ENCODE assay signal across 11 cellular contexts in genomic region chr14:71692496-71692895, GRCh38.
DNase-seq lines count a peak whose midpoint lies in the region.
"Had no signal": no experiment of that assay in that cellular context is flagged by ENCODE, and none has a peak within 500 bp of the region (broad histone marks: within the 10 kb centered on the region; RNA-seq: fewer than 3 reads in every experiment).

No MANE protein-coding gene starts in this region.

- DNase-seq in COLO829 (ENCODE audit: low spot score) = peak; percentile 59
- DNase-seq in NCI-H69 (lab: John Stamatoyannopoulos, UW) = peak; percentile 56
- DNase-seq in fibroblast of gingiva (ENCODE audit: low read depth) = peak; percentile 33
- peak; percentile 15 for DNase-seq in occipital lobe (lab: John Stamatoyannopoulos, UW)
- no peak for DNase-seq in dedifferentiated amniotic fluid mesenchymal stem cell (ENCODE audit: extremely low spot score)
- no peak for DNase-seq in NCI-H1436 treated with DMSO at 0.1 percent for 48 hours (lab: John Stamatoyannopoulos, UW)
- DNase-seq in activated gamma-delta T cell treated with Interleukin-2 at 50 U/mL for 16 hours = no peak
- no peak for DNase-seq in activated CD8-positive, alpha-beta memory T cell treated with anti-CD3 and anti-CD28 coated beads for 24 hours
- DNase-seq: activated CD4-positive, alpha-beta T cell treated with anti-CD3 and anti-CD28 coated beads, Interleukin-2, amount 10 ng/mL, durations not matched to agents 7 days and 5 days; left ventricle myocardium inferior; NCI-H774 had no signal

Comparison
In these comparisons a context has a peak if more than half of its experiments do, and no peak if none do; other contexts are left out.
1. DNase-seq: peak in COLO829 (single experiment), NCI-H69 (single experiment), fibroblast of gingiva (single experiment) and occipital lobe (single experiment); none in dedifferentiated amniotic fluid mesenchymal stem cell (single experiment), NCI-H1436 treated with DMSO at 0.1 percent for 48 hours (single experiment), activated gamma-delta T cell treated with Interleukin-2 at 50 U/mL for 16 hours (single experiment) and activated CD8-positive, alpha-beta memory T cell treated with anti-CD3 and anti-CD28 coated beads for 24 hours (single experiment).